8 cellular contexts compared by ENCODE assay signal in genomic region chr1:223129229-223129851, GRCh38.
DNase-seq lines count a peak whose midpoint lies in the region; ATAC-seq, FAIRE-seq and TF ChIP-seq lines count a peak whose summit lies in the region.

No MANE protein-coding gene starts in this region.

- in situ Hi-C loops in astrocyte of the spinal cord (cut with HindIII; ENCODE audit: low sequenced_read_pairs), result no loop called here

- TF ChIP-seq CTCF in D721Med (IDR thresholded peaks at IDR 0.05; ENCODE audit: insufficient read depth, missing control alignments) (peak; percentile 47), astrocyte of the spinal cord (IDR thresholded peaks at IDR 0.05; ENCODE audit: low read depth, low read length) (peak; percentile 90)

- H3K27ac ChIP-seq in iPS-20b (ENCODE audit: low read length), result no peak overlapping the region

- H3K27me3 ChIP-seq in iPS-20b (ENCODE audit: insufficient read depth, low read length), result peaks cover 56% of the 10 kb centered on the region

- H3K36me3 ChIP-seq in iPS-20b (ENCODE audit: insufficient read depth, low read depth, low read length), result no peaks in the 10 kb centered on the region

- ATAC-seq in HG02759 (IDR thresholded peaks at IDR 0.05; ENCODE audit: unreplicated experiment) (peak; percentile 76), GM19397 (IDR thresholded peaks at IDR 0.05; ENCODE audit: unreplicated experiment) (no peak)

- peak; percentile 61 for DNase-seq in D721Med (ENCODE audit: insufficient read length, low spot score)
- peak; percentile 23 to 48 (median 44) for DNase-seq in T-helper 1 cell
- DNase-seq in astrocyte of the spinal cord (ENCODE audit: low read depth, low spot score), result peak; percentile 40
- DNase-seq in stimulated activated CD4-positive, alpha-beta T cell treated with anti-CD3 and anti-CD28 coated beads, Interleukin-12 subunit alpha, Interleukin-12 subunit beta, amount 100 ng/mL, for 4 hours, result peak; percentile 76
- DNase-seq in cerebellar nuclear complex (lab: John Stamatoyannopoulos, UW), result no peak

- H3K4me1 ChIP-seq in iPS-20b (ENCODE audit: insufficient read depth, low read length), result peaks cover 9% of the 10 kb centered on the region; the same call in 1 of the 2 replicates

- no peak overlapping the region for H3K9ac ChIP-seq in iPS-20b (ENCODE audit: low read depth, low read length)

- no peaks in the 10 kb centered on the region for H3K9me3 ChIP-seq in iPS-20b (ENCODE audit: insufficient read depth, low read depth, low read length)

- no peak for FAIRE-seq in D721Med (lab: Jason Lieb, UNC)

- H3K4me3 ChIP-seq in astrocyte of the spinal cord (ENCODE audit: low read depth, low read length), result no peak overlapping the region
- peak overlapping the region; percentile 59 for H3K4me3 ChIP-seq in iPS-20b (ENCODE audit: low read length)

Comparison
In these comparisons a context has a peak if more than half of its experiments do, and no peak if none do; other contexts are left out.
1. DNase-seq: peak in D721Med (single experiment), T-helper 1 cell (5 of 5), astrocyte of the spinal cord (single experiment) and stimulated activated CD4-positive, alpha-beta T cell treated with anti-CD3 and anti-CD28 coated beads, Interleukin-12 subunit alpha, Interleukin-12 subunit beta, amount 100 ng/mL, for 4 hours (single experiment); none in cerebellar nuclear complex (0 of 2).